In the genomic region with DNA sequence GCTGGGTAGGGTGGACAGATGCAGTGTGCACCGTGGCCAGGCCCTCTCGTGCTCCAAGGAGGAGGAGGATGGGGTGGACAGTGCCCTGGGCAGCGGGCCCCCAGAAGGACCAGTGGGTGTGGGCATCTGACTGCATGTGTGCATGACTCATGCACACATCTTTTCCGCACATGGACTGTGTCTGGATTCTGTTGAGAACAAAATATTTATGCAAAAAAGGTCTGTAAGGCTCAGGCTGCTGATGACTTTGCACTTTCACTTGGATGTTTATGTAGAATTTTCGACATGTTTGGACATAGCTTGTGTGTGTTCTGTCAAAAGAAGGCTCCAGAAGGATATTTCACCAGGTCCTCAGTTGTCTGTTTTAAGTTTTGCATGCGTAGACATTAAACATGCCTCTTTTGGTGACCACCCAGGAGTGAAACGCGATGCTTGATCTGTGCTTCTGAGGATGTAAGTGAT, we compare ENCODE assay signal across 15 cellular contexts. TPM values are rescaled to one million over a fixed set of nuclear protein-coding genes. Genes with fewer than 3 reads are reported as not detected.
DNase-seq lines count a peak whose midpoint lies in the region; ATAC-seq and TF ChIP-seq lines count a peak whose summit lies in the region.
"Had no signal": no experiment of that assay in that cellular context is flagged by ENCODE, and none has a peak within 500 bp of the region (broad histone marks: within the 10 kb centered on the region; RNA-seq: fewer than 3 reads in every experiment).

No MANE protein-coding gene starts in this region.

- peak overlapping the region; percentile 87 for H3K4me2 ChIP-seq in BLaER1

- peak overlapping the region; percentile 9; the same call in 1 of the 2 replicates for H3K9ac ChIP-seq in BLaER1

- no peak overlapping the region for H3K4me3 ChIP-seq in BLaER1
- H3K4me3 ChIP-seq in WI38 (ENCODE audit: low read depth, low read length), result peak overlapping the region; percentile 25
- H3K4me3 ChIP-seq: GM12878, pancreas, Peyer's patch, uterus had no signal

- TF ChIP-seq CTCF in WI38 (IDR thresholded peaks at IDR 0.05; ENCODE audit: low read depth, low read length), result no peak

- no peak for ATAC-seq in activated CD8-positive, alpha-beta T cell treated with anti-CD3 and anti-CD28 coated beads, Interleukin-2, amount 10 ng/mL, durations not matched to agents 7 days and 5 days
- ATAC-seq: activated T-helper 17 cell treated with anti-CD3 and anti-CD28 coated beads, Interleukin-2, amount 50 U/mL, for 72 hours; GM12878; pancreas had no signal

- CTCF ChIA-PET in activated CD8-positive, alpha-beta T cell treated with anti-CD3 and anti-CD28 coated beads, Interleukin-2, amount 10 ng/mL, durations not matched to agents 7 days and 5 days (lab: Charles Lee), result no interaction called here

- H3K27ac ChIP-seq in BLaER1, result peak overlapping the region; percentile 68
- H3K27ac ChIP-seq: pancreas had no signal

- no peaks in the 10 kb centered on the region for H3K27me3 ChIP-seq in BLaER1
- H3K27me3 ChIP-seq: pancreas, Peyer's patch, uterus had no signal

- H4K20me1 ChIP-seq in BLaER1, result peaks cover 100% of the 10 kb centered on the region

- peaks cover 82% of the 10 kb centered on the region for H3K36me3 ChIP-seq in BLaER1
- H3K36me3 ChIP-seq: pancreas, Peyer's patch, uterus had no signal

- H3K4me1 Mint-ChIP-seq in activated CD8-positive, alpha-beta T cell treated with anti-CD3 and anti-CD28 coated beads, Interleukin-2, amount 10 ng/mL, durations not matched to agents 7 days and 5 days (ENCODE audit: low read depth), result peaks cover 44% of the 10 kb centered on the region

- H3K27ac Mint-ChIP-seq in activated CD8-positive, alpha-beta T cell treated with anti-CD3 and anti-CD28 coated beads, Interleukin-2, amount 10 ng/mL, durations not matched to agents 7 days and 5 days, result no peak overlapping the region

- H3K4me1 ChIP-seq in BLaER1, result peaks cover 100% of the 10 kb centered on the region
- H3K4me1 ChIP-seq: uterus had no signal

- H3K27me3 Mint-ChIP-seq in activated CD8-positive, alpha-beta T cell treated with anti-CD3 and anti-CD28 coated beads, Interleukin-2, amount 10 ng/mL, durations not matched to agents 7 days and 5 days (ENCODE audit: low read depth), result peaks cover 8% of the 10 kb centered on the region
- H3K27me3 Mint-ChIP-seq: activated T-helper 17 cell treated with anti-CD3 and anti-CD28 coated beads, Interleukin-2, amount 50 U/mL, for 72 hours had no signal

- peaks cover 1% of the 10 kb centered on the region for H3K36me3 Mint-ChIP-seq in activated CD8-positive, alpha-beta T cell treated with anti-CD3 and anti-CD28 coated beads, Interleukin-2, amount 10 ng/mL, durations not matched to agents 7 days and 5 days (ENCODE audit: low read depth)

- POLR2A ChIA-PET in activated CD8-positive, alpha-beta T cell treated with anti-CD3 and anti-CD28 coated beads, Interleukin-2, amount 10 ng/mL, durations not matched to agents 7 days and 5 days (lab: Charles Lee), result no interaction called here

- no peaks in the 10 kb centered on the region for H3K9me3 ChIP-seq in BLaER1
- H3K9me3 ChIP-seq: pancreas, Peyer's patch, uterus had no signal

- DNase-seq in fibroblast of peridontal ligament (ENCODE audit: extremely low read depth), result peak; percentile 89
- DNase-seq in pulmonary artery endothelial cell (ENCODE audit: low read depth, low spot score), result peak; percentile 37
- no peak for DNase-seq in superior temporal gyrus (ENCODE audit: extremely low spot score)
- no peak for DNase-seq in activated CD8-positive, alpha-beta T cell treated with anti-CD3 and anti-CD28 coated beads, Interleukin-2, amount 10 ng/mL, durations not matched to agents 7 days and 5 days
- no peak for DNase-seq in DMS79 treated with DMSO at 0.1 percent for 48 hours (lab: John Stamatoyannopoulos, UW)
- DNase-seq in anterior cingulate cortex (lab: John Stamatoyannopoulos, UW), result no peak
- DNase-seq: kidney glomerular epithelial cell, NCI-H2029, pancreas, Peyer's patch, uterus had no signal

- H3K9me3 Mint-ChIP-seq in activated CD8-positive, alpha-beta T cell treated with anti-CD3 and anti-CD28 coated beads, Interleukin-2, amount 10 ng/mL, durations not matched to agents 7 days and 5 days (ENCODE audit: insufficient read depth), result no peaks in the 10 kb centered on the region
- H3K9me3 Mint-ChIP-seq: activated T-helper 17 cell treated with anti-CD3 and anti-CD28 coated beads, Interleukin-2, amount 50 U/mL, for 72 hours had no signal

- no peak overlapping the region for H3K4me3 Mint-ChIP-seq in activated CD8-positive, alpha-beta T cell treated with anti-CD3 and anti-CD28 coated beads, Interleukin-2, amount 10 ng/mL, durations not matched to agents 7 days and 5 days
- H3K4me3 Mint-ChIP-seq: activated T-helper 17 cell treated with anti-CD3 and anti-CD28 coated beads, Interleukin-2, amount 50 U/mL, for 72 hours had no signal

RNA-seq across cellular contexts. Expression of gene MTCL1, which starts 45.6 kb away (rescaled TPM):
- 17.5 and 28.5 TPM in 2 replicates for total RNA-seq in pulmonary artery endothelial cell
- total RNA-seq in activated CD8-positive, alpha-beta T cell treated with anti-CD3 and anti-CD28 coated beads, Interleukin-2, amount 10 ng/mL, durations not matched to agents 7 days and 5 days, result 1 to 10 TPM; 1.6 to 1.7 TPM

Comparison
In these comparisons a context has a peak if more than half of its experiments do, and no peak if none do; other contexts are left out.
1. DNase-seq: peak in fibroblast of peridontal ligament (single experiment) and pulmonary artery endothelial cell (single experiment); none in superior temporal gyrus (single experiment), activated CD8-positive, alpha-beta T cell treated with anti-CD3 and anti-CD28 coated beads, Interleukin-2, amount 10 ng/mL, durations not matched to agents 7 days and 5 days (single experiment), DMS79 treated with DMSO at 0.1 percent for 48 hours (single experiment) and anterior cingulate cortex (0 of 58).